25 cellular contexts compared by ENCODE assay signal in genomic region chr21:26091480-26092018, GRCh38.
DNase-seq lines count a peak whose midpoint lies in the region; ATAC-seq, FAIRE-seq and TF ChIP-seq lines count a peak whose summit lies in the region.
"Had no signal": no experiment of that assay in that cellular context is flagged by ENCODE, and none has a peak within 500 bp of the region (broad histone marks: within the 10 kb centered on the region; RNA-seq: fewer than 3 reads in every experiment).

No MANE protein-coding gene starts in this region.

- BruUV-seq in HCT116 (replicated peaks; lab: Mats Ljungman, UMichigan): no TSS peak

- peaks cover 15% of the 10 kb centered on the region for H3K36me3 Mint-ChIP-seq in astrocyte (ENCODE audit: low read depth, unreplicated experiment)

- H3K27me3 ChIP-seq in HCT116 (ENCODE audit: insufficient read depth, low read length) (no peaks in the 10 kb centered on the region), astrocyte (ENCODE audit: insufficient read depth, low read length) (no peaks in the 10 kb centered on the region), smooth muscle cell (ENCODE audit: low read depth) (no peaks in the 10 kb centered on the region)
- H3K27me3 ChIP-seq: spleen, testis had no signal

- H3K36me3 ChIP-seq in HCT116 (ENCODE audit: control insufficient read depth in 1 of 2, insufficient read depth in 2 of 2, low read length in 2 of 2) (no peaks in the 10 kb centered on the region; a peak in 2 of 4 replicates), astrocyte (ENCODE audit: insufficient read depth, low read length) (no peaks in the 10 kb centered on the region), smooth muscle cell (ENCODE audit: low read depth) (peaks cover 5% of the 10 kb centered on the region)

- TF ChIP-seq RAD21 in HCT116 (IDR thresholded peaks at IDR 0.05; ENCODE audit: low read depth): no peak

- 0 out of 4 replicates have a peak, but pooled peaks cover 0 to 7% of the 10 kb centered on the region in 2 experiments for H3K4me1 ChIP-seq in HCT116 (ENCODE audit: control insufficient read depth in 1 of 2, insufficient read depth in 2 of 2, low read length in 2 of 2)
- H3K4me1 ChIP-seq in astrocyte (ENCODE audit: insufficient read depth, low read length): peaks cover 4% of the 10 kb centered on the region
- H3K4me1 ChIP-seq in smooth muscle cell (ENCODE audit: low read depth): no peaks in the 10 kb centered on the region
- H3K4me1 ChIP-seq: spleen, testis had no signal

- no peak for FAIRE-seq in astrocyte (lab: Jason Lieb, UNC)
- FAIRE-seq: HepG2 had no signal

- no peaks in the 10 kb centered on the region for H3K27me3 Mint-ChIP-seq in astrocyte (ENCODE audit: low read depth, unreplicated experiment)
- H3K27me3 Mint-ChIP-seq: activated naive CD4-positive, alpha-beta T cell treated with anti-CD3 and anti-CD28 coated beads, Interleukin-2, amount 10 ng/mL, durations not matched to agents 7 days and 5 days had no signal

- peak overlapping the region; percentile 11 for H3K4me3 Mint-ChIP-seq in astrocyte (ENCODE audit: unreplicated experiment)
- H3K4me3 Mint-ChIP-seq: activated naive CD4-positive, alpha-beta T cell treated with anti-CD3 and anti-CD28 coated beads, Interleukin-2, amount 10 ng/mL, durations not matched to agents 7 days and 5 days; activated T-helper 1 cell treated with anti-CD3 and anti-CD28 coated beads, Interleukin-12 subunit alpha, Interleukin-12 subunit beta, Interleukin-2, Interleukin-4 antibody, amounts not matched to agents 30 ng/mL and 10 ng/mL and 1 ng/mL, durations not matched to agents 14 hours and 24 hours and 36 hours; CD14-positive monocyte had no signal

- H3K9me2 ChIP-seq in HCT116 (ENCODE audit: insufficient read depth): no peaks in the 10 kb centered on the region

- CTCF ChIA-PET in HCT116 (lab: Charles Lee): no interaction called here

- no peak overlapping the region for H3K27ac ChIP-seq in HCT116 (ENCODE audit: low read depth, low read length)
- H3K27ac ChIP-seq in astrocyte (ENCODE audit: low read depth, low read length): no peak overlapping the region
- no peak overlapping the region for H3K27ac ChIP-seq in smooth muscle cell (ENCODE audit: low read depth)
- H3K27ac ChIP-seq: RWPE1, spleen, testis had no signal

- TF ChIP-seq POLR2A in HCT116 (IDR thresholded peaks at IDR 0.05; ENCODE audit: borderline replicate concordance, extremely low read depth, insufficient read depth, insufficient read length) (no peak), GM18505 (IDR thresholded peaks at IDR 0.05; ENCODE audit: borderline replicate concordance, extremely low read depth, insufficient read depth, insufficient read length) (no peak)

- no peaks in the 10 kb centered on the region for H3F3A ChIP-seq in smooth muscle cell (ENCODE audit: low read depth)

- H3K4me1 Mint-ChIP-seq in astrocyte (ENCODE audit: low read depth, unreplicated experiment): peaks cover 9% of the 10 kb centered on the region
- H3K4me1 Mint-ChIP-seq: activated naive CD4-positive, alpha-beta T cell treated with anti-CD3 and anti-CD28 coated beads, Interleukin-2, amount 10 ng/mL, durations not matched to agents 7 days and 5 days had no signal

- H3K27ac Mint-ChIP-seq in astrocyte (ENCODE audit: unreplicated experiment): no peak overlapping the region
- H3K27ac Mint-ChIP-seq: activated naive CD4-positive, alpha-beta T cell treated with anti-CD3 and anti-CD28 coated beads, Interleukin-2, amount 10 ng/mL, durations not matched to agents 7 days and 5 days; activated T-helper 1 cell treated with anti-CD3 and anti-CD28 coated beads, Interleukin-12 subunit alpha, Interleukin-12 subunit beta, Interleukin-2, Interleukin-4 antibody, amounts not matched to agents 30 ng/mL and 10 ng/mL and 1 ng/mL, durations not matched to agents 14 hours and 24 hours and 36 hours had no signal

- H3K9ac ChIP-seq in HCT116 (ENCODE audit: low read length) (no peak overlapping the region), astrocyte (ENCODE audit: low read length) (no peak overlapping the region), smooth muscle cell (ENCODE audit: low read depth) (no peak overlapping the region)

- H3K79me2 ChIP-seq in HCT116 (ENCODE audit: insufficient read depth, low read length) (peaks cover 85% of the 10 kb centered on the region), astrocyte (ENCODE audit: insufficient read depth, low read length) (peaks cover 68% of the 10 kb centered on the region), smooth muscle cell (ENCODE audit: low read depth) (peaks cover 97% of the 10 kb centered on the region)

- no peak overlapping the region for H3K4me3 ChIP-seq in HCT116 (replicated peaks in 1 of 2; ENCODE audit: low read depth in 1 of 2, low read length in 2 of 2)
- no peak overlapping the region for H3K4me3 ChIP-seq in astrocyte (ENCODE audit: insufficient read depth, low read depth, low read length)
- H3K4me3 ChIP-seq in fibroblast of villous mesenchyme (ENCODE audit: low read depth, low read length): no peak overlapping the region
- H3K4me3 ChIP-seq in smooth muscle cell: no peak overlapping the region
- H3K4me3 ChIP-seq: spleen, testis had no signal

- intact Hi-C loops in HCT116 (cut with micrococcal nuclease): no loop called here

- ATAC-seq in HCT116: no peak; the same call in 1 of the 2 replicates
- ATAC-seq in GM18873 (IDR thresholded peaks at IDR 0.05; ENCODE audit: low FRiP score, unreplicated experiment): no peak
- no peak for ATAC-seq in GM18505 (IDR thresholded peaks at IDR 0.05; ENCODE audit: unreplicated experiment)
- ATAC-seq: HepG2 had no signal

- H4K20me1 ChIP-seq in HCT116 (ENCODE audit: insufficient read depth) (peaks cover 16% of the 10 kb centered on the region; the same call in 1 of the 2 replicates), astrocyte (ENCODE audit: insufficient read depth, low read length) (peaks cover 61% of the 10 kb centered on the region), smooth muscle cell (ENCODE audit: low read depth) (peaks cover 88% of the 10 kb centered on the region)

- POLR2A ChIA-PET in HCT116 (lab: Charles Lee): no interaction called here

- DNase-seq in HCT116 (ENCODE audit: low read depth, low spot score) (no peak), astrocyte (ENCODE audit: low read depth) (no peak), fibroblast of villous mesenchyme (ENCODE audit: low read depth) (no peak), smooth muscle cell (lab: John Stamatoyannopoulos, UW; ENCODE audit: unreplicated experiment) (no peak)
- DNase-seq in activated CD4-positive, CD25-positive, alpha-beta regulatory T cell treated with anti-CD3 and anti-CD28 coated beads, Interleukin-2, amount 50 U/mL, for 72 hours: no peak
- DNase-seq: activated CD4-positive, alpha-beta T cell treated with anti-CD3 and anti-CD28 coated beads, Interleukin-2, amount 50 U/mL, for 1 hour; activated naive CD4-positive, alpha-beta T cell treated with anti-CD3 and anti-CD28 coated beads, Interleukin-2, amount 10 ng/mL, durations not matched to agents 7 days and 5 days; dermis blood vessel endothelial cell; foreskin melanocyte; mesenchymal stem cell; NCI-H1092; NCI-H2029; NCI-H226; NCI-H748 treated with DMSO at 0.1 percent for 48 hours; occipital lobe; spleen; stimulated activated CD4-positive, alpha-beta T cell treated with anti-CD3 and anti-CD28 coated beads, Interleukin-4, amount 100 ng/mL, for 24 hours; stimulated activated naive CD4-positive, alpha-beta T cell; testis had no signal

- WGBS in smooth muscle cell (ENCODE audit: low lambda C conversion rate): 88% methylated on average over 5 of the region's 5 CpGs

- no peak overlapping the region for H2AFZ ChIP-seq in HCT116 (ENCODE audit: low read depth, low read length, poor library complexity, severe bottlenecking)
- H2AFZ ChIP-seq in astrocyte (ENCODE audit: low read depth, low read length): no peak overlapping the region
- H2AFZ ChIP-seq in smooth muscle cell (ENCODE audit: low read depth): no peak overlapping the region

- H3K9me3 ChIP-seq in HCT116 (ENCODE audit: control insufficient read depth in 1 of 2, insufficient read depth in 1 of 2, low read depth in 1 of 2, low read length in 2 of 2) (no peaks in the 10 kb centered on the region), astrocyte (ENCODE audit: insufficient read depth, low read depth, low read length) (no peaks in the 10 kb centered on the region), smooth muscle cell (replicated peaks; ENCODE audit: low read depth) (no peaks in the 10 kb centered on the region)
- H3K9me3 ChIP-seq: spleen, testis had no signal

- TF ChIP-seq CTCF in HCT116 (IDR thresholded peaks at IDR 0.05 in 2 of 3, conservative IDR thresholded peaks at IDR 0.05 in 1 of 3; ENCODE audit: borderline replicate concordance in 1 of 3, insufficient read depth in 1 of 3, low read depth in 2 of 3, low read length in 2 of 3) (peak in 2 of 3 experiments; percentile 42; a peak in 3 of 6 replicates), astrocyte (IDR thresholded peaks at IDR 0.05; ENCODE audit: insufficient read depth, low read depth, low read length) (no peak), fibroblast of villous mesenchyme (IDR thresholded peaks at IDR 0.05; ENCODE audit: insufficient read depth, low read depth, low read length) (peak; percentile 32), smooth muscle cell (IDR thresholded peaks at IDR 0.05; ENCODE audit: borderline replicate concordance, insufficient read depth, poor library complexity, severe bottlenecking) (peak; percentile 13)

- H3K4me2 ChIP-seq in HCT116 (ENCODE audit: low read length) (no peak overlapping the region), astrocyte (ENCODE audit: low read length) (no peak overlapping the region), smooth muscle cell (no peak overlapping the region)

- RAD21 ChIA-PET in HCT116 (lab: Charles Lee; ENCODE audit: low non-redundant PET in 1 of 2, low total read pairs in 2 of 2, uncharacterized antibody in 2 of 2, unreplicated experiment in 2 of 2): no interaction called here

- H3K9me3 Mint-ChIP-seq in astrocyte (ENCODE audit: unreplicated experiment): no peaks in the 10 kb centered on the region
- H3K9me3 Mint-ChIP-seq: activated naive CD4-positive, alpha-beta T cell treated with anti-CD3 and anti-CD28 coated beads, Interleukin-2, amount 10 ng/mL, durations not matched to agents 7 days and 5 days; activated T-helper 1 cell treated with anti-CD3 and anti-CD28 coated beads, Interleukin-12 subunit alpha, Interleukin-12 subunit beta, Interleukin-2, Interleukin-4 antibody, amounts not matched to agents 30 ng/mL and 10 ng/mL and 1 ng/mL, durations not matched to agents 14 hours and 24 hours and 36 hours; CD14-positive monocyte had no signal

TF ChIP-seq in HCT116, 20 proteins besides CTCF, POLR2A, EP300 and RAD21 (continues in another document):
- no peak for TF ChIP-seq CEBPB (IDR thresholded peaks at IDR 0.05; ENCODE audit: low read depth)
- TF ChIP-seq, protein P1, sequence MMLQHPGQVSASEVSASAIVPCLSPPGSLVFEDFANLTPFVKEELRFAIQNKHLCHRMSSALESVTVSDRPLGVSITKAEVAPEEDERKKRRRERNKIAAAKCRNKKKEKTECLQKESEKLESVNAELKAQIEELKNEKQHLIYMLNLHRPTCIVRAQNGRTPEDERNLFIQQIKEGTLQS (IDR thresholded peaks at IDR 0.05): no peak
- no peak for TF ChIP-seq CBX3 (IDR thresholded peaks at IDR 0.05; ENCODE audit: low read depth)
- TF ChIP-seq ZFX (IDR thresholded peaks at IDR 0.05): no peak
- TF ChIP-seq FOSL1 (IDR thresholded peaks at IDR 0.05; ENCODE audit: low read depth): no peak
